In genomic region chr13:31160857-31161582, GRCh38 we compare ENCODE assay signal across 7 cellular contexts. TPM values are rescaled to one million over a fixed set of nuclear protein-coding genes. Genes with fewer than 3 reads are reported as not detected.
DNase-seq lines count a peak whose midpoint lies in the region; ATAC-seq and TF ChIP-seq lines count a peak whose summit lies in the region.

No MANE protein-coding gene starts in this region.

- DNase-seq in NOMO-1 (lab: John Stamatoyannopoulos, UW; ENCODE audit: unreplicated experiment in 2 of 2) (peak; percentile 75 to 83), activated T-cell treated with anti-CD3 and anti-CD28 coated beads for 24 hours (ENCODE audit: low read depth) (peak; percentile 47), epithelial cell of proximal tubule (ENCODE audit: low read depth) (no peak), mucosa of gallbladder (ENCODE audit: low spot score) (peak; percentile 80)
- DNase-seq in stimulated activated CD8-positive, alpha-beta memory T cell treated with anti-CD3 and anti-CD28 coated beads, Interleukin-4, amount 100 ng/mL, for 24 hours (ENCODE audit: low read depth), result peak; percentile 53

- no peak for TF ChIP-seq POLR2A in GM18505 (IDR thresholded peaks at IDR 0.05; ENCODE audit: borderline replicate concordance, extremely low read depth, insufficient read depth, insufficient read length)

- no peak for TF ChIP-seq CTCF in epithelial cell of proximal tubule (conservative IDR thresholded peaks at IDR 0.05; ENCODE audit: low read depth, low read length)

- peak overlapping the region; percentile 88 for H3K4me3 ChIP-seq in epithelial cell of proximal tubule (ENCODE audit: low read depth, low read length)

- ATAC-seq in GM18505 (IDR thresholded peaks at IDR 0.05; ENCODE audit: unreplicated experiment) (peak; percentile 21), HG02870 (IDR thresholded peaks at IDR 0.05; ENCODE audit: unreplicated experiment) (peak; percentile 17)

RNA-seq across cellular contexts. Expression of gene HSPH1, which starts 0.7 kb away (rescaled TPM):
- total RNA-seq in epithelial cell of proximal tubule (50.9 and 68.9 TPM in 2 replicates), mucosa of gallbladder (114 TPM)

RNA-seq across cellular contexts. Expression of gene B3GLCT, which starts 38.8 kb away (rescaled TPM):
- 5.8 and 7.7 TPM in 2 replicates for total RNA-seq in epithelial cell of proximal tubule
- total RNA-seq in mucosa of gallbladder, result 3.9 TPM
